In the genomic region with DNA sequence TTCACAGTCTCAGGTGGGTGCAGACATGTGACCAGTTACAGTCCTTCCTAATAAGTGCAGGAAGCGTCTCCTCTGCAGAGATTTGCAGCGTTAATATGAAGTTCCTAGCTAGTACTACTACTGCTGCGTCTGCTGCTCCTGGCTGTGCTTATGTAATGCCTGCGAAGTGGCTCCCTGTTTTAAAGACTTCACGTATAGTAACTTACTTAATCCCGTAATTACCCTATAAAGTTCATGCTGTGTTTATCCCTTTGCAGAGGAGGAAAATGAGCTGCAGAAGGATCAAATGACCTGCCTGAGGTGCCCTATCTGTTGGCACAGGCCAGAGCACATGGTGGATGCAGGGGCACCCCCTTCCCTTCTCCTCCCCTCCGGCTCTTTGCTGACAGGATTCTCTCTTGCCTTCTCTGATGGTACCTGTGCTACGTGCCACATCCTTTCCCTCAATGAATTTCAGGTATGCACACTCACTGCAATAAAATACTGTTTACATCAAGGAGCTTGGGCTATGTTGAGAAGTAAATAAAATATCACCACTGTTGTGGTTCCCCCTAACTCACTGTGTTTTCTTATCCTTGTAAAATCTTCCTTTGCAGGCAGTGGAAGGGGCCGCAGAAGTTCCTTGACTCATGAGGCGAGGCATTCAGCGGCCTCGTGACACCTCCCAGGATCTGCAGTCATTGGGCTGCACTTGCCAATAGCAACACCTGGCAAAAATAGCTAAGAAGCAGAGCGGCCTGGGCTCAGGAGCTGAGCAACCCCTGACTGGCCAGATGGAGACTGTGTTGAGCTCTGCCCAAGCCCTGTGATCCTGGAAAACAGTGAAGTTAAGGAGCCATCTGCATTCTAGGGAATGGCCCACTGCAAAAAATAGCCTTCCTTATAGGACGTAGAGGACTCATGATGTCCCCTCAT, we compare ENCODE assay signal across 16 cellular contexts.
DNase-seq lines count a peak whose midpoint lies in the region; ATAC-seq, FAIRE-seq and TF ChIP-seq lines count a peak whose summit lies in the region.
"Had no signal": no experiment of that assay in that cellular context is flagged by ENCODE, and none has a peak within 500 bp of the region (broad histone marks: within the 10 kb centered on the region; RNA-seq: fewer than 3 reads in every experiment).

No MANE protein-coding gene starts in this region.

- H3K4me1 ChIP-seq in parathyroid adenoma (peaks cover 32% of the 10 kb centered on the region), H9 (ENCODE audit: insufficient read depth, low read length) (no peaks in the 10 kb centered on the region)

- no peak for TF ChIP-seq POLR2A in GM12891 (IDR thresholded peaks at IDR 0.05; ENCODE audit: low read depth, low read length)

- no peak overlapping the region for H2BK15ac ChIP-seq in H9 (ENCODE audit: low read depth, low read length)

- H3K36me3 Mint-ChIP-seq in HFFc6 (ENCODE audit: low read depth) (no peaks in the 10 kb centered on the region), H9 (ENCODE audit: insufficient read depth in 1 of 3, low read depth in 3 of 3) (no peaks in the 10 kb centered on the region)
- H3K36me3 Mint-ChIP-seq: memory B cell had no signal

- H3K4me1 Mint-ChIP-seq in HFFc6 (ENCODE audit: low read depth) (peaks cover 12% of the 10 kb centered on the region), H9 (peaks cover 6 to 14% of the 10 kb centered on the region in 2 experiments; a peak in 3 of 4 replicates)
- H3K4me1 Mint-ChIP-seq: memory B cell had no signal

- H3K23me2 ChIP-seq in H9 (ENCODE audit: insufficient read length, low read depth, low read length, poor library complexity, severe bottlenecking), result no peaks in the 10 kb centered on the region

- H3K56ac ChIP-seq in H9 (ENCODE audit: insufficient read length, low read depth, low read length), result no peak overlapping the region

- peak overlapping the region; percentile 58 for H2AFZ ChIP-seq in parathyroid adenoma
- no peak overlapping the region for H2AFZ ChIP-seq in H9 (ENCODE audit: low read length)

- no peak overlapping the region for H3K23ac ChIP-seq in H9 (ENCODE audit: insufficient read length, low read depth, low read length)

- no peaks in the 10 kb centered on the region for H3K27me3 ChIP-seq in parathyroid adenoma (ENCODE audit: control insufficient read depth, insufficient read depth, low read length)
- no peaks in the 10 kb centered on the region for H3K27me3 ChIP-seq in H9 (ENCODE audit: insufficient read depth, low read length)
- H3K27me3 ChIP-seq: cardiac muscle cell had no signal

- no peak overlapping the region for H3K4ac ChIP-seq in H9 (ENCODE audit: low read depth, low read length)

- H4K8ac ChIP-seq in H9 (replicated peaks; ENCODE audit: insufficient read length, low read depth, low read length), result no peak overlapping the region

- H2AK5ac ChIP-seq in H9 (ENCODE audit: insufficient read length, low read length), result no peak overlapping the region

- no peak overlapping the region for H3T11ph ChIP-seq in H9 (ENCODE audit: low read length)

- H3K9me3 ChIP-seq in parathyroid adenoma (ENCODE audit: control insufficient read depth, low read length) (no peaks in the 10 kb centered on the region), H9 (ENCODE audit: control insufficient read depth, low read depth, low read length) (no peaks in the 10 kb centered on the region)

- H3K79me2 ChIP-seq in parathyroid adenoma, result no peaks in the 10 kb centered on the region
- no peaks in the 10 kb centered on the region for H3K79me2 ChIP-seq in H9 (ENCODE audit: insufficient read depth, low read length)

- H4K91ac ChIP-seq in H9 (ENCODE audit: insufficient read length, low read depth, low read length), result no peak overlapping the region

- H3K4me3 Mint-ChIP-seq in HFFc6 (no peak overlapping the region), H9 (no peak overlapping the region)
- H3K4me3 Mint-ChIP-seq: memory B cell had no signal

- DNase-seq in AG20443 (ENCODE audit: low spot score) (peak; percentile 86), HFFc6 (peak; percentile 46), fibroblast of gingiva (ENCODE audit: low read depth) (peak; percentile 18), GM12891 (ENCODE audit: insufficient read length, low spot score) (no peak), H9 (no peak)
- DNase-seq: H7; Kasumi-1; NCI-H2029 treated with DMSO at 0.1 percent for 48 hours; occipital lobe; stimulated activated CD4-positive, alpha-beta T cell treated with anti-CD3 and anti-CD28 coated beads, Interleukin-15, amount 100 ng/mL, for 24 hours had no signal

- H3K9ac ChIP-seq in parathyroid adenoma, result no peak overlapping the region
- no peak overlapping the region for H3K9ac ChIP-seq in H9 (ENCODE audit: extremely low read depth, insufficient read length, low read length)

- H3K27ac ChIP-seq in parathyroid adenoma (peak overlapping the region; percentile 63), H9 (ENCODE audit: insufficient read length, low read depth, low read length) (no peak overlapping the region)
- H3K27ac ChIP-seq: cardiac muscle cell had no signal

- H2BK5ac ChIP-seq in H9 (ENCODE audit: insufficient read length, low read length), result no peak overlapping the region

- H4K5ac ChIP-seq in H9 (ENCODE audit: insufficient read length, low read depth, low read length), result no peak overlapping the region

- no peak overlapping the region for H3K18ac ChIP-seq in H9 (ENCODE audit: insufficient read length, low read depth, low read length)

- FAIRE-seq in GM12891 (lab: Jason Lieb, UNC), result no peak
- FAIRE-seq: endothelial cell of umbilical vein had no signal

- H3K9me3 Mint-ChIP-seq in HFFc6, result no peaks in the 10 kb centered on the region
- H3K9me3 Mint-ChIP-seq in H9, result no peaks in the 10 kb centered on the region
- H3K9me3 Mint-ChIP-seq: memory B cell had no signal

- no peaks in the 10 kb centered on the region for H4K20me1 ChIP-seq in H9 (ENCODE audit: control insufficient read depth, insufficient read depth, insufficient read length)

- H2BK12ac ChIP-seq in H9 (ENCODE audit: insufficient read length, low read depth, low read length), result no peak overlapping the region

- no peak overlapping the region for H2BK20ac ChIP-seq in H9 (ENCODE audit: low read depth, low read length, poor library complexity, severe bottlenecking)

- H3K27me3 Mint-ChIP-seq in HFFc6 (ENCODE audit: insufficient read depth) (peaks cover 18% of the 10 kb centered on the region), H9 (ENCODE audit: low read depth) (peaks cover 1% of the 10 kb centered on the region)

- TF ChIP-seq CTCF in HFFc6 (IDR thresholded peaks at IDR 0.05) (no peak), parathyroid adenoma (IDR thresholded peaks at IDR 0.05) (no peak), H9 (conservative IDR thresholded peaks at IDR 0.05) (no peak)

- WGBS in H9 (ENCODE audit: extremely low coverage, insufficient read length, low lambda C conversion rate), result no CpG with 5 or more reads among the region's 14 CpGs

- H3K27ac Mint-ChIP-seq in HFFc6 (no peak overlapping the region), H9 (no peak overlapping the region)
- H3K27ac Mint-ChIP-seq: memory B cell had no signal

- no peak for ATAC-seq in HG02678 (IDR thresholded peaks at IDR 0.05; ENCODE audit: unreplicated experiment)
- no peak for ATAC-seq in HG03095 (IDR thresholded peaks at IDR 0.05; ENCODE audit: unreplicated experiment)

- no peak overlapping the region; the same call in 1 of the 2 replicates for H3K14ac ChIP-seq in H9 (ENCODE audit: insufficient read depth, low read length)

- peak overlapping the region; percentile 6 for H3K4me2 ChIP-seq in parathyroid adenoma (ENCODE audit: low read length)
- no peak overlapping the region for H3K4me2 ChIP-seq in H9 (ENCODE audit: insufficient read depth, insufficient read length, low read length)

- no peaks in the 10 kb centered on the region for H3K79me1 ChIP-seq in H9 (ENCODE audit: insufficient read depth, low read depth, low read length, poor library complexity, severe bottlenecking)

- no peak overlapping the region for H3K4me3 ChIP-seq in parathyroid adenoma (ENCODE audit: low read depth, low read length)
- H3K4me3 ChIP-seq: cardiac muscle cell had no signal

- no peaks in the 10 kb centered on the region for H3K36me3 ChIP-seq in parathyroid adenoma (ENCODE audit: control insufficient read depth, insufficient read depth, low read length)
- H3K36me3 ChIP-seq: cardiac muscle cell had no signal

- no peak overlapping the region for H2BK120ac ChIP-seq in H9 (ENCODE audit: low read depth, low read length, poor library complexity, severe bottlenecking)

TF ChIP-seq in GM12891, 5 proteins besides CTCF, POLR2A, EP300 and RAD21:
- TF ChIP-seq SPI1 (IDR thresholded peaks at IDR 0.05; ENCODE audit: low read depth, low read length) (no peak), POU2F2 (IDR thresholded peaks at IDR 0.05; ENCODE audit: low read depth, low read length) (no peak), POLR2AphosphoS5 (IDR thresholded peaks at IDR 0.05; ENCODE audit: low read depth, low read length) (no peak), TAF1 (IDR thresholded peaks at IDR 0.05; ENCODE audit: low read depth, low read length) (no peak), PAX5 (IDR thresholded peaks at IDR 0.05; ENCODE audit: insufficient read depth, low read length, severe bottlenecking) (no peak)

Comparison
In these comparisons a context has a peak if more than half of its experiments do, and no peak if none do; other contexts are left out.
1. DNase-seq: peak in AG20443 (single experiment), HFFc6 (single experiment) and fibroblast of gingiva (single experiment); none in GM12891 (single experiment) and H9 (single experiment).